In genomic region chr5:36638056-36638455, GRCh38 we compare ENCODE assay signal across 14 cellular contexts. TPM values are rescaled to one million over a fixed set of nuclear protein-coding genes. Genes with fewer than 3 reads are reported as not detected.
"Had no signal": no experiment of that assay in that cellular context is flagged by ENCODE, and none has a peak within 500 bp of the region (broad histone marks: within the 10 kb centered on the region; RNA-seq: fewer than 3 reads in every experiment).

No MANE protein-coding gene starts in this region.

- DNase-seq: activated CD4-positive, alpha-beta T cell treated with anti-CD3 and anti-CD28 coated beads for 1 hour; activated CD4-positive, alpha-beta T cell treated with anti-CD3 and anti-CD28 coated beads, Interleukin-2, amount 50 U/mL, for 4 hours; activated naive CD4-positive, alpha-beta T cell treated with anti-CD3 and anti-CD28 coated beads for 36 hours; erythroblast; gastrocnemius medialis; heart right ventricle; right cardiac atrium; small intestine; upper lobe of right lung had no signal

- H3K36me3 ChIP-seq: gastrocnemius medialis, prostate gland, upper lobe of right lung had no signal

- H3K4me3 Mint-ChIP-seq: activated naive CD4-positive, alpha-beta T cell treated with anti-CD3 and anti-CD28 coated beads for 36 hours; stimulated activated naive CD8-positive, alpha-beta T cell treated with anti-CD3 and anti-CD28 coated beads, Interleukin-15, Interleukin-2, amounts not matched to agents 100 ng/mL and 50 ng/mL, for 24 hours had no signal

- H3K27me3 ChIP-seq: gastrocnemius medialis, heart right ventricle, upper lobe of right lung had no signal

- H3K4me3 ChIP-seq: gastrocnemius medialis, heart right ventricle, prostate gland, upper lobe of right lung had no signal

- ATAC-seq: gastrocnemius medialis, right cardiac atrium, upper lobe of right lung had no signal

- H3K4me1 ChIP-seq: gastrocnemius medialis, prostate gland, upper lobe of right lung had no signal

- H3K27ac Mint-ChIP-seq: activated naive CD4-positive, alpha-beta T cell treated with anti-CD3 and anti-CD28 coated beads for 36 hours; activated T-helper 2 cell treated with anti-CD3 and anti-CD28 coated beads, Interferon-gamma antibody, Interleukin-2, Interleukin-4, amounts not matched to agents 10 μg/mL and 5 μg/mL and 100 μg/mL, durations not matched to agents 14 hours and 24 hours and 36 hours; stimulated activated naive CD8-positive, alpha-beta T cell treated with anti-CD3 and anti-CD28 coated beads, Interleukin-15, Interleukin-2, amounts not matched to agents 100 ng/mL and 50 ng/mL, for 24 hours had no signal

- H3K9me3 Mint-ChIP-seq: activated naive CD4-positive, alpha-beta T cell treated with anti-CD3 and anti-CD28 coated beads for 36 hours; activated T-helper 2 cell treated with anti-CD3 and anti-CD28 coated beads, Interferon-gamma antibody, Interleukin-2, Interleukin-4, amounts not matched to agents 10 μg/mL and 5 μg/mL and 100 μg/mL, durations not matched to agents 14 hours and 24 hours and 36 hours; stimulated activated naive CD8-positive, alpha-beta T cell treated with anti-CD3 and anti-CD28 coated beads, Interleukin-15, Interleukin-2, amounts not matched to agents 100 ng/mL and 50 ng/mL, for 24 hours had no signal

- H3K27ac ChIP-seq: gastrocnemius medialis, heart right ventricle, prostate gland, upper lobe of right lung had no signal

- H3K9me3 ChIP-seq: gastrocnemius medialis, heart right ventricle, prostate gland, upper lobe of right lung had no signal

RNA-seq across cellular contexts. Expression of gene SLC1A3, which starts 31.6 kb away (rescaled TPM):
- total RNA-seq: activated T-helper 2 cell treated with anti-CD3 and anti-CD28 coated beads, Interferon-gamma antibody, Interleukin-2, Interleukin-4, amounts not matched to agents 10 μg/mL and 5 μg/mL and 100 μg/mL, durations not matched to agents 14 hours and 24 hours and 36 hours; dermis microvascular lymphatic vessel endothelial cell; T-helper 1 cell treated with Interleukin-12 subunit alpha and Interleukin-12 subunit beta and Interleukin-4 antibody, amounts not matched to agents 30 ng/mL and 1 ng/mL, for 36 hours had no signal
